21 cellular contexts compared by ENCODE assay signal in genomic region chr13:110868631-110869165, GRCh38. TPM values are rescaled to one million over a fixed set of nuclear protein-coding genes. Genes with fewer than 3 reads are reported as not detected.
DNase-seq lines count a peak whose midpoint lies in the region; ATAC-seq and TF ChIP-seq lines count a peak whose summit lies in the region.
"Had no signal": no experiment of that assay in that cellular context is flagged by ENCODE, and none has a peak within 500 bp of the region (broad histone marks: within the 10 kb centered on the region; RNA-seq: fewer than 3 reads in every experiment).

No MANE protein-coding gene starts in this region.

- H3K9me3 ChIP-seq in heart right ventricle (no peaks in the 10 kb centered on the region), gastroesophageal sphincter (no peaks in the 10 kb centered on the region), upper lobe of left lung (no peaks in the 10 kb centered on the region)

- H3K27ac ChIP-seq in heart right ventricle = peak overlapping the region; percentile 11 to 96 (median 89)
- H3K27ac ChIP-seq in gastroesophageal sphincter = peak overlapping the region in 3 of 4 donors; percentile 41 to 90 (median 81)
- H3K27ac ChIP-seq in rectal smooth muscle tissue (ENCODE audit: low read depth, low read length) = peak overlapping the region; percentile 76
- peak overlapping the region; percentile 7 to 92 (median 55) for H3K27ac ChIP-seq in upper lobe of left lung
- H3K27ac ChIP-seq: SK-N-MC had no signal

- peak in 2 of 8 donors; percentile 6 to 25 for ATAC-seq in heart right ventricle
- no peak for ATAC-seq in Right ventricle myocardium inferior
- no peak for ATAC-seq in gastroesophageal sphincter
- no peak for ATAC-seq in upper lobe of left lung (ENCODE audit: low FRiP score in 2 of 2)
- no peak for ATAC-seq in WTC11
- no peak for ATAC-seq in HG03108 (IDR thresholded peaks at IDR 0.05; ENCODE audit: unreplicated experiment)
- ATAC-seq: activated CD8-positive, alpha-beta T cell treated with anti-CD3 and anti-CD28 coated beads, Interleukin-2, amount 10 ng/mL, durations not matched to agents 7 days and 5 days; activated naive CD4-positive, alpha-beta T cell treated with anti-CD3 and anti-CD28 coated beads, Interleukin-2, amount 50 U/mL, for 72 hours; PC-3 had no signal

- H3K4me1 Mint-ChIP-seq in WTC11 = peaks cover 21% of the 10 kb centered on the region
- H3K4me1 Mint-ChIP-seq in activated T-helper 1 cell treated with anti-CD3 and anti-CD28 coated beads, Interleukin-12 subunit alpha, Interleukin-12 subunit beta, Interleukin-2, Interleukin-4 antibody, amounts not matched to agents 30 ng/mL and 10 ng/mL and 1 ng/mL, durations not matched to agents 14 hours and 24 hours and 36 hours (ENCODE audit: low read depth) = no peaks in the 10 kb centered on the region

- 66 to 68% methylated on average over 6 of the region's 6 CpGs for WGBS in heart right ventricle, 2 donors
- WGBS in gastroesophageal sphincter (ENCODE audit: low coverage in 1 of 2), 2 donors = 46 to 64% methylated on average over 2 to 6 of the region's 6 CpGs
- 69 to 81% methylated on average over 6 of the region's 6 CpGs for WGBS in upper lobe of left lung, 2 donors

- CTCF ChIA-PET in WTC11 (lab: Charles Lee) = interaction anchor here (1.0 kb wide), 1 partner anchor 46 kb away, joined by 3 read pairs; the partner anchor contains the start of gene ANKRD10

- POLR2A ChIA-PET in WTC11 (lab: Charles Lee) = no interaction called here

- no peaks in the 10 kb centered on the region for H3K36me3 ChIP-seq in heart right ventricle
- H3K36me3 ChIP-seq in gastroesophageal sphincter = no peaks in the 10 kb centered on the region
- H3K36me3 ChIP-seq in rectal smooth muscle tissue (ENCODE audit: control insufficient read depth, insufficient read depth, low read length) = no peaks in the 10 kb centered on the region
- no peaks in the 10 kb centered on the region for H3K36me3 ChIP-seq in upper lobe of left lung
- H3K36me3 ChIP-seq: BLaER1 treated with 17β-estradiol and CSF1 and Interleukin-3, amounts not matched to agents 10 nM and 100 nM had no signal

- H3K27me3 ChIP-seq in heart right ventricle = no peaks in the 10 kb centered on the region
- no peaks in the 10 kb centered on the region for H3K27me3 ChIP-seq in gastroesophageal sphincter
- H3K27me3 ChIP-seq in rectal smooth muscle tissue (ENCODE audit: control insufficient read depth, insufficient read depth, low read length) = no peaks in the 10 kb centered on the region
- no peaks in the 10 kb centered on the region for H3K27me3 ChIP-seq in upper lobe of left lung
- H3K27me3 ChIP-seq: BLaER1 treated with 17β-estradiol and CSF1 and Interleukin-3, amounts not matched to agents 10 nM and 100 nM had no signal

- H3K4me3 Mint-ChIP-seq in WTC11 = no peak overlapping the region
- H3K4me3 Mint-ChIP-seq in activated T-helper 1 cell treated with anti-CD3 and anti-CD28 coated beads, Interleukin-12 subunit alpha, Interleukin-12 subunit beta, Interleukin-2, Interleukin-4 antibody, amounts not matched to agents 30 ng/mL and 10 ng/mL and 1 ng/mL, durations not matched to agents 14 hours and 24 hours and 36 hours = no peak overlapping the region
- H3K4me3 Mint-ChIP-seq: activated CD8-positive, alpha-beta T cell treated with anti-CD3 and anti-CD28 coated beads, Interleukin-2, amount 10 ng/mL, durations not matched to agents 7 days and 5 days; activated T-cell treated with anti-CD3 and anti-CD28 coated beads, Interleukin-2, amount 50 U/mL, for 24 hours had no signal

- H3K27me3 Mint-ChIP-seq in WTC11 (ENCODE audit: low read depth) = peaks cover 2% of the 10 kb centered on the region; the same call in 1 of the 2 replicates
- peaks cover 25% of the 10 kb centered on the region for H3K27me3 Mint-ChIP-seq in activated T-helper 1 cell treated with anti-CD3 and anti-CD28 coated beads, Interleukin-12 subunit alpha, Interleukin-12 subunit beta, Interleukin-2, Interleukin-4 antibody, amounts not matched to agents 30 ng/mL and 10 ng/mL and 1 ng/mL, durations not matched to agents 14 hours and 24 hours and 36 hours (ENCODE audit: insufficient read depth)

- H3K9me3 Mint-ChIP-seq in WTC11 = peaks cover 4% of the 10 kb centered on the region; the same call in 1 of the 2 replicates
- H3K9me3 Mint-ChIP-seq in activated T-helper 1 cell treated with anti-CD3 and anti-CD28 coated beads, Interleukin-12 subunit alpha, Interleukin-12 subunit beta, Interleukin-2, Interleukin-4 antibody, amounts not matched to agents 30 ng/mL and 10 ng/mL and 1 ng/mL, durations not matched to agents 14 hours and 24 hours and 36 hours = no peaks in the 10 kb centered on the region
- H3K9me3 Mint-ChIP-seq: activated naive CD4-positive, alpha-beta T cell treated with anti-CD3 and anti-CD28 coated beads, Interleukin-2, amount 50 U/mL, for 72 hours; activated T-cell treated with anti-CD3 and anti-CD28 coated beads, Interleukin-2, amount 50 U/mL, for 24 hours; T-helper 2 cell treated with Interferon-gamma antibody and Interleukin-4, amounts not matched to agents 5 μg/mL and 100 μg/mL, for 36 hours had no signal

- intact Hi-C loops in heart right ventricle (cut with DNase I) (loop anchor here in 1 of 10 donors (2.0 kb wide), 1 partner anchor 46 kb away; the partner anchor contains the start of gene ANKRD10), Right ventricle myocardium inferior (cut with DNase I) (no loop called here)
- intact Hi-C loops in activated T-helper 1 cell treated with anti-CD3 and anti-CD28 coated beads, Interleukin-12 subunit alpha, Interleukin-12 subunit beta, Interleukin-2, Interleukin-4 antibody, amounts not matched to agents 30 ng/mL and 10 ng/mL and 1 ng/mL, durations not matched to agents 14 hours and 24 hours and 36 hours (cut with micrococcal nuclease) = no loop called here

- peaks cover 7 to 30% (median 21%) of the 10 kb centered on the region in 9 donors for H3K4me1 ChIP-seq in heart right ventricle
- peaks cover 2 to 39% (median 8%) of the 10 kb centered on the region in 3 donors for H3K4me1 ChIP-seq in gastroesophageal sphincter
- H3K4me1 ChIP-seq in rectal smooth muscle tissue (ENCODE audit: control insufficient read depth, insufficient read depth, low read length) = peaks cover 11% of the 10 kb centered on the region
- H3K4me1 ChIP-seq in upper lobe of left lung = peaks cover 0 to 15% (median 5%) of the 10 kb centered on the region in 4 donors

- TF ChIP-seq EP300 in gastroesophageal sphincter (IDR thresholded peaks at IDR 0.05) (no peak), upper lobe of left lung (IDR thresholded peaks at IDR 0.05) (no peak)

- no peak overlapping the region for H3K9ac ChIP-seq in rectal smooth muscle tissue (ENCODE audit: low read length)
- H3K9ac ChIP-seq: BLaER1 treated with 17β-estradiol and CSF1 and Interleukin-3, amounts not matched to agents 10 nM and 100 nM had no signal

- DNase-seq in heart right ventricle (no peak), Right ventricle myocardium inferior (ENCODE audit: missing footprints) (no peak), upper lobe of left lung (no peak), WTC11 (ENCODE audit: low spot score) (no peak)
- DNase-seq in activated T-helper 1 cell treated with anti-CD3 and anti-CD28 coated beads, Interleukin-12 subunit alpha, Interleukin-12 subunit beta, Interleukin-2, Interleukin-4 antibody, amounts not matched to agents 30 ng/mL and 10 ng/mL and 1 ng/mL, durations not matched to agents 14 hours and 24 hours and 36 hours (ENCODE audit: low spot score) = no peak
- DNase-seq: activated CD4-positive, CD25-positive, alpha-beta regulatory T cell; activated CD8-positive, alpha-beta T cell treated with anti-CD3 and anti-CD28 coated beads, Interleukin-2, amount 10 ng/mL, durations not matched to agents 7 days and 5 days; activated T-cell treated with anti-CD3 and anti-CD28 coated beads, Interleukin-2, amount 50 U/mL, for 24 hours; hypothalamus; NCI-H1417 treated with DMSO at 0.1 percent for 48 hours; NCI-H82; PC-3; retina; stimulated activated naive CD4-positive, alpha-beta T cell had no signal

- TF ChIP-seq POLR2A in gastroesophageal sphincter (IDR thresholded peaks at IDR 0.05) (no peak), upper lobe of left lung (IDR thresholded peaks at IDR 0.05) (no peak)

- peak in 3 of 9 donors; percentile 3 to 27 (median 21) for TF ChIP-seq CTCF in heart right ventricle (IDR thresholded peaks at IDR 0.05)
- TF ChIP-seq CTCF in gastroesophageal sphincter (IDR thresholded peaks at IDR 0.05) = no peak
- TF ChIP-seq CTCF in upper lobe of left lung (IDR thresholded peaks at IDR 0.05) = no peak
- no peak for TF ChIP-seq CTCF in WTC11 (IDR thresholded peaks at IDR 0.05)

- H3K4me3 ChIP-seq in heart right ventricle = peak overlapping the region in 5 of 10 donors; percentile 51 to 59 (median 53)
- no peak overlapping the region for H3K4me3 ChIP-seq in gastroesophageal sphincter
- no peak overlapping the region for H3K4me3 ChIP-seq in rectal smooth muscle tissue (ENCODE audit: low read length)
- H3K4me3 ChIP-seq in upper lobe of left lung = peak overlapping the region in 1 of 4 donors; percentile 45
- H3K4me3 ChIP-seq: BLaER1 treated with 17β-estradiol and CSF1 and Interleukin-3, amounts not matched to agents 10 nM and 100 nM; SK-N-MC had no signal

- H3K36me3 Mint-ChIP-seq in WTC11 = no peaks in the 10 kb centered on the region
- H3K36me3 Mint-ChIP-seq in activated T-helper 1 cell treated with anti-CD3 and anti-CD28 coated beads, Interleukin-12 subunit alpha, Interleukin-12 subunit beta, Interleukin-2, Interleukin-4 antibody, amounts not matched to agents 30 ng/mL and 10 ng/mL and 1 ng/mL, durations not matched to agents 14 hours and 24 hours and 36 hours (ENCODE audit: low read depth) = no peaks in the 10 kb centered on the region
- H3K36me3 Mint-ChIP-seq: activated naive CD4-positive, alpha-beta T cell treated with anti-CD3 and anti-CD28 coated beads, Interleukin-2, amount 50 U/mL, for 72 hours had no signal

- no peak overlapping the region for H3K27ac Mint-ChIP-seq in WTC11
- no peak overlapping the region for H3K27ac Mint-ChIP-seq in activated T-helper 1 cell treated with anti-CD3 and anti-CD28 coated beads, Interleukin-12 subunit alpha, Interleukin-12 subunit beta, Interleukin-2, Interleukin-4 antibody, amounts not matched to agents 30 ng/mL and 10 ng/mL and 1 ng/mL, durations not matched to agents 14 hours and 24 hours and 36 hours
- H3K27ac Mint-ChIP-seq: activated CD8-positive, alpha-beta T cell treated with anti-CD3 and anti-CD28 coated beads, Interleukin-2, amount 10 ng/mL, durations not matched to agents 7 days and 5 days; activated naive CD4-positive, alpha-beta T cell treated with anti-CD3 and anti-CD28 coated beads, Interleukin-2, amount 50 U/mL, for 72 hours; activated T-cell treated with anti-CD3 and anti-CD28 coated beads, Interleukin-2, amount 50 U/mL, for 24 hours; T-helper 2 cell treated with Interferon-gamma antibody and Interleukin-4, amounts not matched to agents 5 μg/mL and 100 μg/mL, for 36 hours had no signal

RNA-seq across cellular contexts. Expression of gene ANKRD10, which starts 46.2 kb away (rescaled TPM):
- 10 to 100 TPM; 38.1 to 71.4 (median 49.0) TPM for total RNA-seq in heart right ventricle
- 100 to 1,000 TPM in 1 of 2 donors, 10 to 100 TPM in 1; 32.4 to 127 TPM for polyA plus RNA-seq in heart right ventricle
- total RNA-seq in Right ventricle myocardium inferior = 48.6 TPM
- 100 to 1,000 TPM in 3 of 4 donors, 10 to 100 TPM in 1; 97.8 to 189 (median 114) TPM for total RNA-seq in gastroesophageal sphincter
- total RNA-seq in upper lobe of left lung = 100 to 1,000 TPM in 3 of 6 donors, 10 to 100 TPM in 3; 91.4 to 190 (median 107) TPM
- total RNA-seq in WTC11 (2021) = 176 to 219 TPM (median 191 TPM) in 3 replicates
- 163 and 176 TPM in 2 replicates for total RNA-seq in activated T-helper 1 cell treated with anti-CD3 and anti-CD28 coated beads, Interleukin-12 subunit alpha, Interleukin-12 subunit beta, Interleukin-2, Interleukin-4 antibody, amounts not matched to agents 30 ng/mL and 10 ng/mL and 1 ng/mL, durations not matched to agents 14 hours and 24 hours and 36 hours
